ENCODE assay signal across 1 cellular context in the genomic region with DNA sequence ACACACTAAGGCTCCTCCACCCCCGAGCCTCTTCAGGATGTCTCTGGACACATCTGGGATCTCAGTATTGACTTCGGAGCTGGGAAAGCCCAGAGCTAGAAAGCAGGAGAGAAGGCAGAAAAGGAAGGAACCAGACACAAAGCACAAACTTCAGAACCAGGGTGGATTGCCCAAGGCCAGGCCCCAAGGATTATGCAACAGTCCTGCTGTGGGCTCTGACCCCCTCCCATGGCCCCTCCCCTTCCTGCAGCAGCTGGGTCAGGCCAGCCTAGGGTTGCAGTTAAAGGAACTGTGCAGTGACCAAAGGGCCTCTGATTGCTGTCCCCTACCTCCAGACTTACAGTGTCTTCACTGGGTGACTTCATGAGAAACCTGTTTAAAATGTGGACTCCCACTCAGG.
TF ChIP-seq lines count a peak whose summit lies in the region.

No MANE protein-coding gene starts in this region.

TF ChIP-seq in HepG2, 621 proteins besides CTCF, POLR2A, EP300 and RAD21 (continued from another document):
- TF ChIP-seq ZSCAN20 (CRISPR knock-in tag; IDR thresholded peaks at IDR 0.05; ENCODE audit: borderline replicate concordance) (no peak), ZNF562 (CRISPR knock-in tag; IDR thresholded peaks at IDR 0.05; ENCODE audit: borderline replicate concordance) (no peak), ZNF329 (CRISPR knock-in tag; IDR thresholded peaks at IDR 0.05; ENCODE audit: low read depth) (no peak), STAG1 (CRISPR knock-in tag; IDR thresholded peaks at IDR 0.05) (no peak), ZNF451 (CRISPR knock-in tag; IDR thresholded peaks at IDR 0.05) (no peak), MTF1 (CRISPR knock-in tag; IDR thresholded peaks at IDR 0.05) (no peak)
